ENCODE assay signal across 1 cellular context in the genomic region with DNA sequence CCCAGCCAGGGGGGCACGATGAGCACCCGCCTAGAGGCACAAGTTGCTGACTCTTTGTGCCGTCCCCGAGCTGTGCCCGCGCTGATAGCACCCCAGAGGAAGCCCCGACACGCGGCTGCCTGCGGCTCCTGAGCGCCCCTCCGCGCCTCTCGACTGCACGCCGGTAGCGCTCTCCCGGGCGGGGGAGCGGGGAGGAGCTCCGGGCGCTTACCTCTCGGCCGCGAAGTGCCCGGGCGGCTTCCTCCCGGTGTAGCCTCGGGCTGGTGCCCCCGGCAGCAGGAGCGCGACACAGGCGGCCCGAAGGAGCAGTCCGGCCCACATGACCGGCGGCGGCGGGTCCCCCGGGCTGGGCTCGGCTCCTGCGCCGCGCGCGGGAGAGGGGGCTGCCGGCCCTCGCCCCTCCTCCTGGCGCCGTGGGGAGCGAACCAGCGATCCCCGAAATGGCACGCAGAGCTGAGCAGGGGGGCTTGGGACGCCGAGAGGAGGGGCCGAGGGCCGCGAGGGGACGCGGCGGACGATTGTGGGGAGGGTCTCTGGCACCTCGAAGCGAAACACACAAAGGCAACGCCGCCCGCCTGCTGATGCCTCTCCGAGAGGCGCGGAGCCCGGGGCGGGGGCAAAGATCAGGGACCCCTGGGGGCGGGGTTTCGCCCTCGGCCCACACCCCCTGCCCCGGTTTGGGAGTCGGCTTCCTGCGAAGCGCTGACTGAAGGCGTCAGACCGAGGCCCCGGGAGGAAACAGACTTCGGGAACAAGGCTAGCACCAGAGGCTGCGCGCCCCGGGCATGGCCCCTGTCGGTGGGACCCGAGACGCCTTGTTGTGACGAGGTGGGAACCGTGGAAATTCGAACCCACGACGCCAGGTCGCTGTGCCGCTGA.
TF ChIP-seq lines count a peak whose summit lies in the region.

TSS of gene VWCE (minus strand) at position 600 of the 879 bp plus-strand sequence. CDS start at position 321, 279 bp downstream.

TF ChIP-seq in endothelial cell of umbilical vein, 7 proteins besides CTCF, POLR2A, EP300 and RAD21 (continued from another document):
- TF ChIP-seq POLR2AphosphoS5 (IDR thresholded peaks at IDR 0.05; ENCODE audit: insufficient read depth, low read depth, low read length): no peak
- TF ChIP-seq, protein P1, sequence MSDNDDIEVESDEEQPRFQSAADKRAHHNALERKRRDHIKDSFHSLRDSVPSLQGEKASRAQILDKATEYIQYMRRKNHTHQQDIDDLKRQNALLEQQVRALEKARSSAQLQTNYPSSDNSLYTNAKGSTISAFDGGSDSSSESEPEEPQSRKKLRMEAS (IDR thresholded peaks at IDR 0.05; ENCODE audit: insufficient read depth, insufficient read length): no peak
- no peak for TF ChIP-seq MYC (IDR thresholded peaks at IDR 0.05; ENCODE audit: low read depth, low read length)
